12 cellular contexts compared by ENCODE assay signal in genomic region chr3:56254835-56255234, GRCh38.
DNase-seq lines count a peak whose midpoint lies in the region; ATAC-seq, FAIRE-seq and TF ChIP-seq lines count a peak whose summit lies in the region.
"Had no signal": no experiment of that assay in that cellular context is flagged by ENCODE, and none has a peak within 500 bp of the region (broad histone marks: within the 10 kb centered on the region; RNA-seq: fewer than 3 reads in every experiment).

No MANE protein-coding gene starts in this region.

- no TSS peak for BruUV-seq in HepG2 (replicated peaks; lab: Mats Ljungman, UMichigan)

- no peak overlapping the region for H3K4me2 ChIP-seq in HepG2 (ENCODE audit: low read depth, low read length)

- H3K9me3 ChIP-seq in liver (ENCODE audit: control insufficient read depth in 4 of 4, low read length in 3 of 4) = no peaks in the 10 kb centered on the region
- H3K9me3 ChIP-seq in HepG2 (ENCODE audit: low read length) = no peaks in the 10 kb centered on the region
- no peaks in the 10 kb centered on the region for H3K9me3 ChIP-seq in adipocyte (ENCODE audit: control insufficient read depth, low read length)

- ATAC-seq in HepG2 (no peak), HG03460 (IDR thresholded peaks at IDR 0.05; ENCODE audit: unreplicated experiment) (no peak), left lobe of liver (no peak)

- no peaks in the 10 kb centered on the region for H3K4me1 ChIP-seq in liver (ENCODE audit: control insufficient read depth in 4 of 4, insufficient read depth in 4 of 4, low read length in 3 of 4)
- no peaks in the 10 kb centered on the region for H3K4me1 ChIP-seq in HepG2 (ENCODE audit: insufficient read depth, low read length)
- no peaks in the 10 kb centered on the region for H3K4me1 ChIP-seq in adipocyte (ENCODE audit: control insufficient read depth, insufficient read depth, low read length)

- WGBS in liver = 68% methylated on average over 3 of the region's 3 CpGs
- 2% methylated on average over 3 of the region's 3 CpGs for WGBS in HepG2 (ENCODE audit: low lambda C conversion rate)

- TF ChIP-seq EP300 in HepG2 (IDR thresholded peaks at IDR 0.05; ENCODE audit: low read depth in 2 of 2, low read length in 2 of 2) (no peak), HepG2 (CRISPR knock-in tag; IDR thresholded peaks at IDR 0.05; ENCODE audit: borderline replicate concordance) (no peak)

- TF ChIP-seq POLR2A in HepG2 (IDR thresholded peaks at IDR 0.05; ENCODE audit: insufficient read depth in 1 of 2, low read depth in 2 of 2, low read length in 2 of 2) = no peak

- H2AFZ ChIP-seq in HepG2 (ENCODE audit: low read length) = no peak overlapping the region

- H3K79me2 ChIP-seq in HepG2 (ENCODE audit: insufficient read depth, low read length) = no peaks in the 10 kb centered on the region

- H3K4me3 ChIP-seq in liver (ENCODE audit: low read depth in 1 of 3, low read length in 3 of 3) = no peak overlapping the region
- no peak overlapping the region for H3K4me3 ChIP-seq in HepG2 (replicated peaks in 1 of 3; ENCODE audit: insufficient read depth in 1 of 3, low read depth in 2 of 3, low read length in 3 of 3)
- no peak overlapping the region for H3K4me3 ChIP-seq in adipocyte (ENCODE audit: low read length)

- in situ Hi-C loops in HepG2 (cut with HindIII; ENCODE audit: extremely low pct_ligation_motif_present, low pct_unique_long_range_greater_than_20kb) = loop anchor here (25.0 kb wide), 1 partner anchor 1393 kb away; no protein-coding TSS in a partner anchor

- H3K27ac ChIP-seq in liver (ENCODE audit: low read depth in 1 of 2, low read length in 2 of 2) = no peak overlapping the region
- H3K27ac ChIP-seq in HepG2 (ENCODE audit: extremely low read length, insufficient read depth, low read length) = no peak overlapping the region

- H4K20me1 ChIP-seq in HepG2 (ENCODE audit: insufficient read depth, low read length) = no peaks in the 10 kb centered on the region

- POLR2A ChIA-PET in HepG2 (lab: Yijun Ruan, JAX) = no interaction called here

- no peak overlapping the region for H3K9ac ChIP-seq in liver (ENCODE audit: low read depth in 1 of 2, low read length in 2 of 2)
- no peak overlapping the region for H3K9ac ChIP-seq in HepG2 (ENCODE audit: insufficient read depth, low read depth, low read length)
- H3K9ac ChIP-seq in adipocyte (ENCODE audit: low read length) = no peak overlapping the region

- FAIRE-seq in HepG2 (lab: Jason Lieb, UNC) (no peak), urothelium cell line (lab: Jason Lieb, UNC) (no peak)

- TF ChIP-seq CTCF in liver (IDR thresholded peaks at IDR 0.05; ENCODE audit: low read depth, low read length, missing input control) (peak; percentile 37), HepG2 (CRISPR knock-in tag; IDR thresholded peaks at IDR 0.05) (no peak)

- CTCF ChIA-PET in HepG2 (lab: Yijun Ruan, JAX; ENCODE audit: low intra/inter-chr PET ratio, low total read pairs) = no interaction called here

- H3K27me3 ChIP-seq in liver (ENCODE audit: control insufficient read depth in 4 of 4, insufficient read depth in 4 of 4, low read length in 3 of 4) = no peaks in the 10 kb centered on the region
- no peaks in the 10 kb centered on the region for H3K27me3 ChIP-seq in HepG2 (ENCODE audit: control insufficient read depth in 1 of 2, insufficient read depth in 2 of 2, low read length in 2 of 2)
- peaks cover 10% of the 10 kb centered on the region for H3K27me3 ChIP-seq in adipocyte (replicated peaks; ENCODE audit: control insufficient read depth, insufficient read depth, low read length)

- TF ChIP-seq RAD21 in liver (IDR thresholded peaks at IDR 0.05) = no peak
- no peak for TF ChIP-seq RAD21 in HepG2 (CRISPR knock-in tag; IDR thresholded peaks at IDR 0.05)

- H3K36me3 ChIP-seq in liver (ENCODE audit: control insufficient read depth in 4 of 4, insufficient read depth in 3 of 4, low read depth in 1 of 4, low read length in 3 of 4) (no peaks in the 10 kb centered on the region), HepG2 (replicated peaks in 1 of 2; ENCODE audit: control insufficient read depth in 1 of 2, insufficient read depth in 2 of 2, low read length in 2 of 2) (no peaks in the 10 kb centered on the region), adipocyte (ENCODE audit: control insufficient read depth, insufficient read depth, low read length, severe bottlenecking) (no peaks in the 10 kb centered on the region)

- no peak for DNase-seq in HepG2 (ENCODE audit: low spot score)
- DNase-seq in adipocyte (ENCODE audit: low read depth) = peak; percentile 21
- peak; percentile 5 for DNase-seq in germinal center (ENCODE audit: low spot score)
- peak; percentile 11 for DNase-seq in urothelium cell line (ENCODE audit: low spot score)
- DNase-seq in activated CD4-positive, CD25-positive, alpha-beta regulatory T cell treated with anti-CD3 and anti-CD28 coated beads, Interleukin-2, amount 50 U/mL, for 72 hours = no peak
- DNase-seq in left lobe of liver (ENCODE audit: low spot score) = no peak
- DNase-seq: head of caudate nucleus, KBM-7, NCI-H2171 treated with DMSO at 0.1 percent for 48 hours, SHP77 had no signal

- intact Hi-C loops in HepG2 (cut with micrococcal nuclease; ENCODE audit: unreplicated experiment) = loop anchor here (10.0 kb wide), 1 partner anchor 1400 kb away; no protein-coding TSS in a partner anchor

TF ChIP-seq in liver, 16 proteins besides CTCF, POLR2A, EP300 and RAD21 (continues in another document):
- TF ChIP-seq FOXA1 (IDR thresholded peaks at IDR 0.05) = no peak
- TF ChIP-seq NR2F2 (IDR thresholded peaks at IDR 0.05) = no peak
- TF ChIP-seq YY1 (IDR thresholded peaks at IDR 0.05) = no peak
- no peak for TF ChIP-seq FOXA2 (IDR thresholded peaks at IDR 0.05)
- no peak for TF ChIP-seq SP1 (IDR thresholded peaks at IDR 0.05)
- no peak for TF ChIP-seq JUND (IDR thresholded peaks at IDR 0.05)
- TF ChIP-seq EGR1 (IDR thresholded peaks at IDR 0.05; ENCODE audit: low read depth in 2 of 2) = no peak
- no peak for TF ChIP-seq REST (IDR thresholded peaks at IDR 0.05)
- no peak for TF ChIP-seq RXRA (IDR thresholded peaks at IDR 0.05)
- TF ChIP-seq HNF4A (conservative IDR thresholded peaks at IDR 0.05) = no peak

TF ChIP-seq in HepG2, 621 proteins besides CTCF, POLR2A, EP300 and RAD21:
- TF ChIP-seq ZNF770 (CRISPR knock-in tag; IDR thresholded peaks at IDR 0.05) (no peak), NR2F6 (IDR thresholded peaks at IDR 0.05) (no peak), NR2F6 (CRISPR knock-in tag; IDR thresholded peaks at IDR 0.05) (no peak), ZNF580 (CRISPR knock-in tag; IDR thresholded peaks at IDR 0.05; ENCODE audit: borderline replicate concordance, low read depth) (no peak), ELF4 (CRISPR knock-in tag; IDR thresholded peaks at IDR 0.05; ENCODE audit: borderline replicate concordance) (no peak), ETS1 (CRISPR knock-in tag; IDR thresholded peaks at IDR 0.05) (no peak), POGZ (CRISPR knock-in tag; IDR thresholded peaks at IDR 0.05) (no peak), TBP (CRISPR knock-in tag; IDR thresholded peaks at IDR 0.05) (no peak), ZFAT (CRISPR knock-in tag; conservative IDR thresholded peaks at IDR 0.05) (no peak), PBX2 (CRISPR knock-in tag; IDR thresholded peaks at IDR 0.05) (no peak)

Comparison
In these comparisons a context has a peak if more than half of its experiments do, and no peak if none do; other contexts are left out.
1. DNase-seq: peak in adipocyte (single experiment), germinal center (single experiment) and urothelium cell line (single experiment); none in HepG2 (single experiment), activated CD4-positive, CD25-positive, alpha-beta regulatory T cell treated with anti-CD3 and anti-CD28 coated beads, Interleukin-2, amount 50 U/mL, for 72 hours (single experiment) and left lobe of liver (single experiment).